34 cellular contexts compared by ENCODE assay signal in genomic region chr7:92110857-92111256, GRCh38.
"Had no signal": no experiment of that assay in that cellular context is flagged by ENCODE, and none has a peak within 500 bp of the region (broad histone marks: within the 10 kb centered on the region; RNA-seq: fewer than 3 reads in every experiment).

No MANE protein-coding gene starts in this region.

- H3K4me3 ChIP-seq: colonic mucosa, esophagus squamous epithelium, gastroesophageal sphincter had no signal

- H3K36me3 ChIP-seq: colonic mucosa had no signal

- H3K27ac Mint-ChIP-seq: activated CD4-positive, alpha-beta memory T cell treated with anti-CD3 and anti-CD28 coated beads for 36 hours; activated CD4-positive, alpha-beta T cell treated with anti-CD3 and anti-CD28 coated beads for 36 hours; activated CD4-positive, alpha-beta T cell treated with anti-CD3 and anti-CD28 coated beads, Interleukin-2, amount 10 ng/mL, durations not matched to agents 24 days and 14 days; activated CD8-positive, alpha-beta memory T cell treated with anti-CD3 and anti-CD28 coated beads, Interleukin-2, amount 10 ng/mL, durations not matched to agents 7 days and 5 days; activated CD8-positive, alpha-beta T cell treated with anti-CD3 and anti-CD28 coated beads, Interleukin-2, amount 10 ng/mL, durations not matched to agents 7 days and 5 days; activated naive CD8-positive, alpha-beta T cell; activated T-helper 1 cell treated with anti-CD3 and anti-CD28 coated beads, Interleukin-12 subunit alpha, Interleukin-12 subunit beta, Interleukin-2, Interleukin-4 antibody, amounts not matched to agents 30 ng/mL and 10 ng/mL and 1 ng/mL, durations not matched to agents 14 hours and 24 hours and 36 hours; activated T-helper 2 cell treated with anti-CD3 and anti-CD28 coated beads, Interferon-gamma antibody, Interleukin-2, Interleukin-4, amounts not matched to agents 10 μg/mL and 5 μg/mL and 100 μg/mL, durations not matched to agents 14 hours and 24 hours and 36 hours; T-helper 17 cell; T-helper 2 cell treated with Interferon-gamma antibody and Interleukin-4, amounts not matched to agents 5 μg/mL and 100 μg/mL, for 36 hours had no signal

- H3K9me3 Mint-ChIP-seq: activated CD4-positive, alpha-beta memory T cell treated with anti-CD3 and anti-CD28 coated beads for 36 hours; activated CD4-positive, alpha-beta T cell treated with anti-CD3 and anti-CD28 coated beads, Interleukin-2, amount 10 ng/mL, durations not matched to agents 24 days and 14 days; activated T-helper 1 cell treated with anti-CD3 and anti-CD28 coated beads, Interleukin-12 subunit alpha, Interleukin-12 subunit beta, Interleukin-2, Interleukin-4 antibody, amounts not matched to agents 30 ng/mL and 10 ng/mL and 1 ng/mL, durations not matched to agents 14 hours and 24 hours and 36 hours; activated T-helper 2 cell treated with anti-CD3 and anti-CD28 coated beads, Interferon-gamma antibody, Interleukin-2, Interleukin-4, amounts not matched to agents 10 μg/mL and 5 μg/mL and 100 μg/mL, durations not matched to agents 14 hours and 24 hours and 36 hours; T-helper 2 cell treated with Interferon-gamma antibody and Interleukin-4, amounts not matched to agents 5 μg/mL and 100 μg/mL, for 36 hours had no signal

- H3K4me1 Mint-ChIP-seq: activated CD4-positive, alpha-beta T cell treated with anti-CD3 and anti-CD28 coated beads for 36 hours; activated CD8-positive, alpha-beta memory T cell treated with anti-CD3 and anti-CD28 coated beads, Interleukin-2, amount 10 ng/mL, durations not matched to agents 7 days and 5 days; T-helper 17 cell had no signal

- H3K4me3 Mint-ChIP-seq: activated CD4-positive, alpha-beta memory T cell treated with anti-CD3 and anti-CD28 coated beads for 36 hours; activated CD4-positive, alpha-beta T cell treated with anti-CD3 and anti-CD28 coated beads for 36 hours; activated CD4-positive, alpha-beta T cell treated with anti-CD3 and anti-CD28 coated beads, Interleukin-2, amount 10 ng/mL, durations not matched to agents 24 days and 14 days; activated CD8-positive, alpha-beta memory T cell treated with anti-CD3 and anti-CD28 coated beads, Interleukin-2, amount 10 ng/mL, durations not matched to agents 7 days and 5 days; activated CD8-positive, alpha-beta T cell treated with anti-CD3 and anti-CD28 coated beads, Interleukin-2, amount 10 ng/mL, durations not matched to agents 7 days and 5 days; activated naive CD8-positive, alpha-beta T cell; activated T-helper 1 cell treated with anti-CD3 and anti-CD28 coated beads, Interleukin-12 subunit alpha, Interleukin-12 subunit beta, Interleukin-2, Interleukin-4 antibody, amounts not matched to agents 30 ng/mL and 10 ng/mL and 1 ng/mL, durations not matched to agents 14 hours and 24 hours and 36 hours; T-helper 17 cell; T-helper 2 cell treated with Interferon-gamma antibody and Interleukin-4, amounts not matched to agents 5 μg/mL and 100 μg/mL, for 36 hours had no signal

- H3K27ac ChIP-seq: brain microvascular endothelial cell, colonic mucosa, epithelial cell of prostate, esophagus squamous epithelium had no signal

- DNase-seq: activated CD4-positive, alpha-beta memory T cell treated with anti-CD3 and anti-CD28 coated beads for 36 hours; activated CD4-positive, alpha-beta T cell treated with anti-CD3 and anti-CD28 coated beads for 36 hours; activated CD4-positive, alpha-beta T cell treated with anti-CD3 and anti-CD28 coated beads, Interleukin-2, amount 10 ng/mL, durations not matched to agents 24 days and 14 days; activated CD4-positive, CD25-positive, alpha-beta regulatory T cell; activated CD4-positive, CD25-positive, alpha-beta regulatory T cell treated with anti-CD3 and anti-CD28 coated beads, Interleukin-2, amount 50 U/mL, for 72 hours; activated CD8-positive, alpha-beta memory T cell treated with anti-CD3 and anti-CD28 coated beads, Interleukin-2, amount 10 ng/mL, durations not matched to agents 7 days and 5 days; activated CD8-positive, alpha-beta memory T cell treated with anti-CD3 and anti-CD28 coated beads, Interleukin-2, amount 50 U/mL, for 4 hours; activated CD8-positive, alpha-beta T cell treated with anti-CD3 and anti-CD28 coated beads, Interleukin-2, amount 10 ng/mL, durations not matched to agents 7 days and 5 days; activated gamma-delta T cell; activated naive CD4-positive, alpha-beta T cell; activated naive CD4-positive, alpha-beta T cell treated with anti-CD3 and anti-CD28 coated beads, Interleukin-2, amount 50 U/mL, for 16 hours; activated T-cell treated with anti-CD3 and anti-CD28 coated beads, Interleukin-2, amount 50 U/mL, for 1 hour; activated T-cell treated with anti-CD3 and anti-CD28 coated beads, Interleukin-2, amount 50 U/mL, for 48 hours; amniotic stem cell; anterior cingulate cortex; brain microvascular endothelial cell; caudate nucleus; colonic mucosa; effector CD8-positive, alpha-beta T cell; esophagus squamous epithelium; foreskin melanocyte; T-helper 1 cell; T-helper 17 cell; T1000 had no signal

- H3K27me3 ChIP-seq: brain microvascular endothelial cell, colonic mucosa, esophagus squamous epithelium, gastroesophageal sphincter had no signal

- H3K9me3 ChIP-seq: colonic mucosa, esophagus squamous epithelium, gastroesophageal sphincter had no signal

- H3K27me3 Mint-ChIP-seq: activated CD4-positive, alpha-beta memory T cell treated with anti-CD3 and anti-CD28 coated beads for 36 hours; activated CD4-positive, alpha-beta T cell treated with anti-CD3 and anti-CD28 coated beads for 36 hours; activated CD4-positive, alpha-beta T cell treated with anti-CD3 and anti-CD28 coated beads, Interleukin-2, amount 10 ng/mL, durations not matched to agents 24 days and 14 days; activated CD8-positive, alpha-beta memory T cell treated with anti-CD3 and anti-CD28 coated beads, Interleukin-2, amount 10 ng/mL, durations not matched to agents 7 days and 5 days; activated naive CD8-positive, alpha-beta T cell; T-helper 17 cell had no signal

- ATAC-seq: activated CD4-positive, alpha-beta T cell treated with anti-CD3 and anti-CD28 coated beads for 36 hours; activated CD8-positive, alpha-beta memory T cell treated with anti-CD3 and anti-CD28 coated beads, Interleukin-2, amount 10 ng/mL, durations not matched to agents 7 days and 5 days; activated CD8-positive, alpha-beta T cell treated with anti-CD3 and anti-CD28 coated beads, Interleukin-2, amount 10 ng/mL, durations not matched to agents 7 days and 5 days; gastroesophageal sphincter; T-helper 17 cell had no signal

- H3K4me1 ChIP-seq: colonic mucosa, esophagus squamous epithelium had no signal

- FAIRE-seq: astrocyte, bronchial epithelial cell, endometrium, endothelial cell of umbilical vein had no signal
